25 cellular contexts compared by ENCODE assay signal in genomic region chr2:23618265-23618664, GRCh38.
DNase-seq lines count a peak whose midpoint lies in the region; ATAC-seq and TF ChIP-seq lines count a peak whose summit lies in the region.
"Had no signal": no experiment of that assay in that cellular context is flagged by ENCODE, and none has a peak within 500 bp of the region (broad histone marks: within the 10 kb centered on the region; RNA-seq: fewer than 3 reads in every experiment).

No MANE protein-coding gene starts in this region.

- DNase-seq in left ventricle myocardium inferior = no peak
- DNase-seq in left ventricle myocardium superior = no peak
- no peak for DNase-seq in vagina (ENCODE audit: extremely low spot score in 2 of 2)
- no peak for DNase-seq in HFFc6
- DNase-seq in NK-92 treated with Interleukin-12 subunit alpha and Interleukin-12 subunit beta, amount 100 ng/mL, for 24 hours (lab: John Stamatoyannopoulos, UW) = no peak
- DNase-seq: activated CD4-positive, alpha-beta memory T cell treated with anti-CD3 and anti-CD28 coated beads, Interleukin-2, amount 10 ng/mL, durations not matched to agents 7 days and 5 days; activated CD4-positive, CD25-positive, alpha-beta regulatory T cell; activated naive CD4-positive, alpha-beta T cell; activated T-cell treated with anti-CD3 and anti-CD28 coated beads for 4 hours; Calu3; central memory CD4-positive, alpha-beta T cell; effector memory CD4-positive, alpha-beta T cell; EL; immature natural killer cell; naive B cell; NCI-H1048; stimulated activated CD4-positive, alpha-beta T cell treated with anti-CD3 and anti-CD28 coated beads, Interleukin-4, amount 100 ng/mL, for 1 hour; stimulated activated naive CD8-positive, alpha-beta T cell treated with anti-CD3 and anti-CD28 coated beads, Interleukin-15, Interleukin-2, amounts not matched to agents 100 U/mL and 50 U/mL, for 24 hours; T-helper 9 cell had no signal

- intact Hi-C loops in left ventricle myocardium inferior (cut with micrococcal nuclease) (no loop called here), left ventricle myocardium superior (cut with micrococcal nuclease) (no loop called here), vagina (cut with DNase I) (loop anchor here (5.0 kb wide), 1 partner anchor 231 kb away; the partner anchor contains the start of gene KLHL29)

- no peaks in the 10 kb centered on the region for H3K27me3 ChIP-seq in left ventricle myocardium inferior (ENCODE audit: low read depth)
- H3K27me3 ChIP-seq in mucosa of rectum (ENCODE audit: control insufficient read depth in 2 of 2, insufficient read depth in 2 of 2, low read length in 2 of 2) = no peaks in the 10 kb centered on the region
- H3K27me3 ChIP-seq in skeletal muscle tissue (ENCODE audit: control insufficient read depth in 3 of 3, insufficient read depth in 3 of 3, low read length in 3 of 3) = no peaks in the 10 kb centered on the region
- H3K27me3 ChIP-seq in vagina = no peaks in the 10 kb centered on the region

- H3K36me3 ChIP-seq in left ventricle myocardium inferior (no peaks in the 10 kb centered on the region), mucosa of rectum (ENCODE audit: control insufficient read depth in 2 of 2, insufficient read depth in 2 of 2, low read length in 2 of 2) (no peaks in the 10 kb centered on the region), skeletal muscle tissue (ENCODE audit: control insufficient read depth in 3 of 3, insufficient read depth in 3 of 3, low read length in 3 of 3) (no peaks in the 10 kb centered on the region), vagina (no peaks in the 10 kb centered on the region)
- H3K36me3 ChIP-seq: BLaER1 had no signal

- H3K9me3 Mint-ChIP-seq in HFFc6 = no peaks in the 10 kb centered on the region
- H3K9me3 Mint-ChIP-seq: activated CD4-positive, alpha-beta memory T cell treated with anti-CD3 and anti-CD28 coated beads, Interleukin-2, amount 10 ng/mL, durations not matched to agents 7 days and 5 days had no signal

- TF ChIP-seq CTCF in left ventricle myocardium inferior (IDR thresholded peaks at IDR 0.05; ENCODE audit: borderline replicate concordance) (no peak), vagina (IDR thresholded peaks at IDR 0.05) (no peak), HFFc6 (IDR thresholded peaks at IDR 0.05) (no peak)

- H3K4me3 ChIP-seq in left ventricle myocardium inferior = no peak overlapping the region
- no peak overlapping the region for H3K4me3 ChIP-seq in mucosa of rectum (ENCODE audit: low read length in 2 of 2)
- no peak overlapping the region for H3K4me3 ChIP-seq in skeletal muscle tissue (ENCODE audit: low read length in 3 of 3)
- no peak overlapping the region for H3K4me3 ChIP-seq in vagina
- H3K4me3 ChIP-seq: BLaER1, smooth muscle cell had no signal

- ATAC-seq in left ventricle myocardium superior (no peak), HG03520 (IDR thresholded peaks at IDR 0.05; ENCODE audit: unreplicated experiment) (no peak)
- ATAC-seq: HCT116; stimulated activated naive CD8-positive, alpha-beta T cell treated with anti-CD3 and anti-CD28 coated beads, Interleukin-15, Interleukin-2, amounts not matched to agents 100 U/mL and 50 U/mL, for 24 hours had no signal

- H3K4me1 Mint-ChIP-seq in HFFc6 (ENCODE audit: low read depth) = peaks cover 25% of the 10 kb centered on the region

- H3K27ac Mint-ChIP-seq in HFFc6 = no peak overlapping the region
- H3K27ac Mint-ChIP-seq: activated CD4-positive, alpha-beta memory T cell treated with anti-CD3 and anti-CD28 coated beads, Interleukin-2, amount 10 ng/mL, durations not matched to agents 7 days and 5 days; immature natural killer cell; naive B cell had no signal

- peaks cover 2% of the 10 kb centered on the region for H3K36me3 Mint-ChIP-seq in HFFc6 (ENCODE audit: low read depth)
- H3K36me3 Mint-ChIP-seq: immature natural killer cell had no signal

- peak overlapping the region; percentile 86 for H3K27ac ChIP-seq in left ventricle myocardium inferior (replicated peaks)
- H3K27ac ChIP-seq in mucosa of rectum (ENCODE audit: low read depth in 2 of 2, low read length in 2 of 2) = peak overlapping the region; percentile 62 to 68
- H3K27ac ChIP-seq in skeletal muscle tissue (ENCODE audit: low read depth, low read length) = peak overlapping the region; percentile 84
- H3K27ac ChIP-seq in vagina = peak overlapping the region; percentile 92
- H3K27ac ChIP-seq: BLaER1 had no signal

- no peak overlapping the region for H3K4me3 Mint-ChIP-seq in HFFc6
- H3K4me3 Mint-ChIP-seq: activated CD4-positive, alpha-beta memory T cell treated with anti-CD3 and anti-CD28 coated beads, Interleukin-2, amount 10 ng/mL, durations not matched to agents 7 days and 5 days; immature natural killer cell; naive B cell had no signal

- no peak for TF ChIP-seq POLR2A in vagina (IDR thresholded peaks at IDR 0.05)

- H3K4me1 ChIP-seq in left ventricle myocardium inferior = peaks cover 47% of the 10 kb centered on the region
- peaks cover 0 to 3% of the 10 kb centered on the region in 2 donors for H3K4me1 ChIP-seq in mucosa of rectum (ENCODE audit: control insufficient read depth in 2 of 2, insufficient read depth in 2 of 2, low read length in 2 of 2)
- H3K4me1 ChIP-seq in skeletal muscle tissue (ENCODE audit: control insufficient read depth in 3 of 3, insufficient read depth in 3 of 3, low read length in 3 of 3) = peaks cover 25 to 36% (median 26%) of the 10 kb centered on the region in 3 donors
- peaks cover 48% of the 10 kb centered on the region for H3K4me1 ChIP-seq in vagina

- H3K27me3 Mint-ChIP-seq in HFFc6 (ENCODE audit: insufficient read depth) = peaks cover 2% of the 10 kb centered on the region; the same call in 1 of the 2 replicates

- H3K9ac ChIP-seq in mucosa of rectum (ENCODE audit: low read depth in 1 of 2, low read length in 2 of 2) (no peak overlapping the region), skeletal muscle tissue (ENCODE audit: low read depth in 1 of 3, low read length in 3 of 3) (no peak overlapping the region)
- H3K9ac ChIP-seq: BLaER1 had no signal

- no peaks in the 10 kb centered on the region for H3K9me3 ChIP-seq in left ventricle myocardium inferior (replicated peaks)
- no peaks in the 10 kb centered on the region for H3K9me3 ChIP-seq in mucosa of rectum (ENCODE audit: control insufficient read depth in 2 of 2, low read length in 2 of 2)
- H3K9me3 ChIP-seq in skeletal muscle tissue (ENCODE audit: control insufficient read depth in 3 of 3, low read length in 3 of 3) = no peaks in the 10 kb centered on the region
- no peaks in the 10 kb centered on the region for H3K9me3 ChIP-seq in vagina
- H3K9me3 ChIP-seq: BLaER1 had no signal
